2 cellular contexts compared by ENCODE assay signal in the genomic region with DNA sequence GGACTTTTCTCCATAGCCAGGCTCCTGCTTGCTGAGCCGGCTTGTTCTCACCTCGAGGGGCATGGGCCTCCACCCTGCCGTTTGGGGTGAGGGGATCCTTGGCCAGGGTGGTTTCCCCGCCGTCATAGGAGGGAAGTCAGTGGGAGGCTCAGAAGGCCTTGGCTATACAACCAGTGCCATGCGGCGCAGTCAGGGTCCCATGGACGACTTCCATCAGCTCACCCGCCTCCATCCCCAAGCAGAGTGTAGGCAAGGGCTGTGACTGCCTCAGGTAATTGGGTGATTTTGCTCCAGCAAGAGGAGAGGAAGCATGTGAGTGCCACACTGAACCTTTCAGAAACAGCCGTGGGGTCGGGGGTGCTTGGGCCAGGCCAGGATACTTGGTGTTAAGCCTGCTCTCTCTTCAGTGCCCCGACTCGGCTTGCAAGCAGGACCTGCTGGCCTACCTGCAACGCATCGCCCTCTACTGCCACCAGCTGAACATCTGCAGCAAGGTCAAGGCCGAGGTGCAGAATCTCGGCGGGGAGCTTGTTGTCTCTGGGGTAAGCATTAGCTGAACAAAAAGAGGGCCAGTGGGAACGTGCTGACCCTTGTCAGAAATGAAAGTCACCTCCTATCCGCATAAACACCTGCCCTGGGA.
TF ChIP-seq lines count a peak whose summit lies in the region.

No MANE protein-coding gene starts in this region.

TF ChIP-seq in GM23338, 12 proteins besides CTCF, POLR2A, EP300 and RAD21:
- TF ChIP-seq, protein P1, sequence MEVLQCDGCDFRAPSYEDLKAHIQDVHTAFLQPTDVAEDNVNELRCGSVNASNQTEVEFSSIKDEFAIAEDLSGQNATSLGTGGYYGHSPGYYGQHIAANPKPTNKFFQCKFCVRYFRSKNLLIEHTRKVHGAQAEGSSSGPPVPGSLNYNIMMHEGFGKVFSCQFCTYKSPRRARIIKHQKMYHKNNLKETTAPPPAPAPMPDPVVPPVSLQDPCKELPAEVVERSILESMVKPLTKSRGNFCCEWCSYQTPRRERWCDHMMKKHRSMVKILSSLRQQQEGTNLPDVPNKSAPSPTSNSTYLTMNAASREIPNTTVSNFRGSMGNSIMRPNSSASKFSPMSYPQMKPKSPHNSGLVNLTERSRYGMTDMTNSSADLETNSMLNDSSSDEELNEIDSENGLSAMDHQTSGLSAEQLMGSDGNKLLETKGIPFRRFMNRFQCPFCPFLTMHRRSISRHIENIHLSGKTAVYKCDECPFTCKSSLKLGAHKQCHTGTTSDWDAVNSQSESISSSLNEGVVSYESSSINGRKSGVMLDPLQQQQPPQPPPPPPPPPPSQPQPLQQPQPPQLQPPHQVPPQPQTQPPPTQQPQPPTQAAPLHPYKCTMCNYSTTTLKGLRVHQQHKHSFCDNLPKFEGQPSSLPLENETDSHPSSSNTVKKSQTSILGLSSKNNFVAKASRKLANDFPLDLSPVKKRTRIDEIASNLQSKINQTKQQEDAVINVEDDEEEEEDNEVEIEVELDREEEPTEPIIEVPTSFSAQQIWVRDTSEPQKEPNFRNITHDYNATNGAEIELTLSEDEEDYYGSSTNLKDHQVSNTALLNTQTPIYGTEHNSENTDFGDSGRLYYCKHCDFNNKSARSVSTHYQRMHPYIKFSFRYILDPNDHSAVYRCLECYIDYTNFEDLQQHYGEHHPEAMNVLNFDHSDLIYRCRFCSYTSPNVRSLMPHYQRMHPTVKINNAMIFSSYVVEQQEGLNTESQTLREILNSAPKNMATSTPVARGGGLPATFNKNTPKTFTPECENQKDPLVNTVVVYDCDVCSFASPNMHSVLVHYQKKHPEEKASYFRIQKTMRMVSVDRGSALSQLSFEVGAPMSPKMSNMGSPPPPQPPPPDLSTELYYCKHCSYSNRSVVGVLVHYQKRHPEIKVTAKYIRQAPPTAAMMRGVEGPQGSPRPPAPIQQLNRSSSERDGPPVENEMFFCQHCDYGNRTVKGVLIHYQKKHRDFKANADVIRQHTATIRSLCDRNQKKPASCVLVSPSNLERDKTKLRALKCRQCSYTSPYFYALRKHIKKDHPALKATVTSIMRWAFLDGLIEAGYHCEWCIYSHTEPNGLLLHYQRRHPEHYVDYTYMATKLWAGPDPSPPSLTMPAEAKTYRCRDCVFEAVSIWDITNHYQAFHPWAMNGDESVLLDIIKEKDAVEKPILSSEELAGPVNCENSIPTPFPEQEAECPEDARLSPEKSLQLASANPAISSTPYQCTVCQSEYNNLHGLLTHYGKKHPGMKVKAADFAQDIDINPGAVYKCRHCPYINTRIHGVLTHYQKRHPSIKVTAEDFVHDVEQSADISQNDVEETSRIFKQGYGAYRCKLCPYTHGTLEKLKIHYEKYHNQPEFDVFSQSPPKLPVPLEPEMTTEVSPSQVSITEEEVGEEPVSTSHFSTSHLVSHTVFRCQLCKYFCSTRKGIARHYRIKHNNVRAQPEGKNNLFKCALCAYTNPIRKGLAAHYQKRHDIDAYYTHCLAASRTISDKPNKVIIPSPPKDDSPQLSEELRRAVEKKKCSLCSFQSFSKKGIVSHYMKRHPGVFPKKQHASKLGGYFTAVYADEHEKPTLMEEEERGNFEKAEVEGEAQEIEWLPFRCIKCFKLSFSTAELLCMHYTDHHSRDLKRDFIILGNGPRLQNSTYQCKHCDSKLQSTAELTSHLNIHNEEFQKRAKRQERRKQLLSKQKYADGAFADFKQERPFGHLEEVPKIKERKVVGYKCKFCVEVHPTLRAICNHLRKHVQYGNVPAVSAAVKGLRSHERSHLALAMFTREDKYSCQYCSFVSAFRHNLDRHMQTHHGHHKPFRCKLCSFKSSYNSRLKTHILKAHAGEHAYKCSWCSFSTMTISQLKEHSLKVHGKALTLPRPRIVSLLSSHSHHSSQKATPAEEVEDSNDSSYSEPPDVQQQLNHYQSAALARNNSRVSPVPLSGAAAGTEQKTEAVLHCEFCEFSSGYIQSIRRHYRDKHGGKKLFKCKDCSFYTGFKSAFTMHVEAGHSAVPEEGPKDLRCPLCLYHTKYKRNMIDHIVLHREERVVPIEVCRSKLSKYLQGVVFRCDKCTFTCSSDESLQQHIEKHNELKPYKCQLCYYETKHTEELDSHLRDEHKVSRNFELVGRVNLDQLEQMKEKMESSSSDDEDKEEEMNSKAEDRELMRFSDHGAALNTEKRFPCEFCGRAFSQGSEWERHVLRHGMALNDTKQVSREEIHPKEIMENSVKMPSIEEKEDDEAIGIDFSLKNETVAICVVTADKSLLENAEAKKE (CRISPR knock-in tag; IDR thresholded peaks at IDR 0.05), result no peak
- no peak for TF ChIP-seq NANOG (IDR thresholded peaks at IDR 0.05; ENCODE audit: borderline replicate concordance)
- TF ChIP-seq CREB1 (CRISPR knock-in tag; IDR thresholded peaks at IDR 0.05; ENCODE audit: low read depth), result no peak
- no peak for TF ChIP-seq STAT1 (IDR thresholded peaks at IDR 0.05; ENCODE audit: unreplicated experiment)
- no peak for TF ChIP-seq JUNB (IDR thresholded peaks at IDR 0.05; ENCODE audit: unreplicated experiment)
- no peak for TF ChIP-seq EZH2 (IDR thresholded peaks at IDR 0.05; ENCODE audit: low read depth, unreplicated experiment)
- TF ChIP-seq POLR2AphosphoS5 (IDR thresholded peaks at IDR 0.05; ENCODE audit: low read depth), result no peak
- no peak for TF ChIP-seq EZH2phosphoT487 (IDR thresholded peaks at IDR 0.05; ENCODE audit: unreplicated experiment)
- TF ChIP-seq, protein P2, sequence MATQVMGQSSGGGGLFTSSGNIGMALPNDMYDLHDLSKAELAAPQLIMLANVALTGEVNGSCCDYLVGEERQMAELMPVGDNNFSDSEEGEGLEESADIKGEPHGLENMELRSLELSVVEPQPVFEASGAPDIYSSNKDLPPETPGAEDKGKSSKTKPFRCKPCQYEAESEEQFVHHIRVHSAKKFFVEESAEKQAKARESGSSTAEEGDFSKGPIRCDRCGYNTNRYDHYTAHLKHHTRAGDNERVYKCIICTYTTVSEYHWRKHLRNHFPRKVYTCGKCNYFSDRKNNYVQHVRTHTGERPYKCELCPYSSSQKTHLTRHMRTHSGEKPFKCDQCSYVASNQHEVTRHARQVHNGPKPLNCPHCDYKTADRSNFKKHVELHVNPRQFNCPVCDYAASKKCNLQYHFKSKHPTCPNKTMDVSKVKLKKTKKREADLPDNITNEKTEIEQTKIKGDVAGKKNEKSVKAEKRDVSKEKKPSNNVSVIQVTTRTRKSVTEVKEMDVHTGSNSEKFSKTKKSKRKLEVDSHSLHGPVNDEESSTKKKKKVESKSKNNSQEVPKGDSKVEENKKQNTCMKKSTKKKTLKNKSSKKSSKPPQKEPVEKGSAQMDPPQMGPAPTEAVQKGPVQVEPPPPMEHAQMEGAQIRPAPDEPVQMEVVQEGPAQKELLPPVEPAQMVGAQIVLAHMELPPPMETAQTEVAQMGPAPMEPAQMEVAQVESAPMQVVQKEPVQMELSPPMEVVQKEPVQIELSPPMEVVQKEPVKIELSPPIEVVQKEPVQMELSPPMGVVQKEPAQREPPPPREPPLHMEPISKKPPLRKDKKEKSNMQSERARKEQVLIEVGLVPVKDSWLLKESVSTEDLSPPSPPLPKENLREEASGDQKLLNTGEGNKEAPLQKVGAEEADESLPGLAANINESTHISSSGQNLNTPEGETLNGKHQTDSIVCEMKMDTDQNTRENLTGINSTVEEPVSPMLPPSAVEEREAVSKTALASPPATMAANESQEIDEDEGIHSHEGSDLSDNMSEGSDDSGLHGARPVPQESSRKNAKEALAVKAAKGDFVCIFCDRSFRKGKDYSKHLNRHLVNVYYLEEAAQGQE (IDR thresholded peaks at IDR 0.05; ENCODE audit: unreplicated experiment), result no peak
TF ChIP-seq in GM23338: peak in this region for 0.

TF ChIP-seq in WTC11, 78 proteins besides CTCF, POLR2A, EP300 and RAD21 (continued from another document):
- TF ChIP-seq ATF1 (CRISPR knock-in tag; IDR thresholded peaks at IDR 0.05) (no peak), MYBL2 (CRISPR knock-in tag; IDR thresholded peaks at IDR 0.05) (no peak)
TF ChIP-seq in WTC11: peak in this region for 0.
